Comparison of ENCODE assay signal across 21 cellular contexts in the genomic region with DNA sequence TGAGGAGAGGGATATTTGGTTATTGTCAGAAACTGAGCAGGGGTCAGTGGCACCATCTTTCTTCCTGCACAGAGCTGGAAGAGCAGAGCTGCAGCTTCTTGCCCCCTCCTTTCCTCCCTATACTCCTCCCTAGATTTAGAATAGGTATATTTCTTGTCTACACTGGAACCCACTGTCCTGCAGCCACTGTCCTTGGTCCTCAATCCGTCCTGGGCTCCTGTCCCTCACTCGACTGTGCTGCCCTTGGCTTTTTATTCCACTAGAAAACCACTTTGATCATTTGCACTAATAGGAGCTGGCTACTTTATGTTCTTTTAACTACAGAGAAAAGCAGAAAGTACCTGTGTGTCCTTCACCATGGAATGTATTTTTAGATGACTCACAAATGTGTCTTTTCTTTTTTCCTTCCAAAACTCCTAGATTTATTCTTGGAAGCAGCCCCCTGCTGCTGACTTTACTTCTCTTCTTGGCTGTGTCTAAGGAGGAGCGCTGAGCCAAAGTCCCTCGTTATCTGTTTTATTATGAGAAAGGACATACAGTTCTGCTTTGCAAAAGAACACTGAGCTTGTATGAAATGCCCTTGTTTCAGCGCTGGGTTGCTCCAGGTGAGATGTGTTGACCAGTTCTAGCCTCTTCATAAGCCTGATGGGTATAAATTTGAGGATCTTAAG.
"Had no signal": no experiment of that assay in that cellular context is flagged by ENCODE, and none has a peak within 500 bp of the region (broad histone marks: within the 10 kb centered on the region; RNA-seq: fewer than 3 reads in every experiment).

No MANE protein-coding gene starts in this region.

- H3K36me3 Mint-ChIP-seq: stimulated activated effector memory CD8-positive, alpha-beta T cell treated with anti-CD3 and anti-CD28 coated beads, Interleukin-12 subunit alpha, Interleukin-12 subunit beta, amount 100 ng/mL, for 72 hours; type B pancreatic cell had no signal

- H3K4me3 Mint-ChIP-seq: effector memory CD8-positive, alpha-beta T cell; memory B cell; naive B cell; natural killer cell treated with Interleukin-12 subunit alpha and Interleukin-12 subunit beta and Interleukin-15 and Interleukin-18, amount 100 ng/mL, for 72 hours; stimulated activated effector memory CD8-positive, alpha-beta T cell treated with anti-CD3 and anti-CD28 coated beads, Interleukin-12 subunit alpha, Interleukin-12 subunit beta, amount 100 ng/mL, for 72 hours; type B pancreatic cell had no signal

- DNase-seq: cortex of kidney; effector memory CD8-positive, alpha-beta T cell; erythroblast; esophagus squamous epithelium; foreskin melanocyte; glutamatergic neuron; heart right ventricle; hippocampal formation; mucosa of descending colon; naive B cell; nucleus accumbens; sigmoid colon; stimulated activated CD4-positive, alpha-beta T cell treated with anti-CD3 and anti-CD28 coated beads, Interleukin-2, amount 100 ng/mL, for 24 hours; stimulated activated CD4-positive, alpha-beta T cell treated with anti-CD3 and anti-CD28 coated beads, Interleukin-4, amount 100 ng/mL, for 24 hours; stimulated activated naive CD4-positive, alpha-beta T cell treated with Interleukin-2 at 50 U/mL for 16 hours; stomach; tibial artery had no signal

- ATAC-seq: effector memory CD8-positive, alpha-beta T cell; heart right ventricle; mucosa of descending colon; natural killer cell treated with Interleukin-12 subunit alpha and Interleukin-12 subunit beta and Interleukin-15 and Interleukin-18, amount 100 ng/mL, for 72 hours; stimulated activated effector memory CD8-positive, alpha-beta T cell treated with anti-CD3 and anti-CD28 coated beads, Interleukin-12 subunit alpha, Interleukin-12 subunit beta, amount 100 ng/mL, for 72 hours had no signal

- H3K4me1 Mint-ChIP-seq: memory B cell had no signal

- H3K27ac Mint-ChIP-seq: memory B cell; naive B cell; natural killer cell treated with Interleukin-12 subunit alpha and Interleukin-12 subunit beta and Interleukin-15 and Interleukin-18, amount 100 ng/mL, for 72 hours; stimulated activated effector memory CD8-positive, alpha-beta T cell treated with anti-CD3 and anti-CD28 coated beads, Interleukin-12 subunit alpha, Interleukin-12 subunit beta, amount 100 ng/mL, for 72 hours; type B pancreatic cell had no signal

- H3K9me3 Mint-ChIP-seq: effector memory CD8-positive, alpha-beta T cell; memory B cell; natural killer cell treated with Interleukin-12 subunit alpha and Interleukin-12 subunit beta and Interleukin-15 and Interleukin-18, amount 100 ng/mL, for 72 hours; stimulated activated effector memory CD8-positive, alpha-beta T cell treated with anti-CD3 and anti-CD28 coated beads, Interleukin-12 subunit alpha, Interleukin-12 subunit beta, amount 100 ng/mL, for 72 hours had no signal

- H3K27me3 Mint-ChIP-seq: effector memory CD8-positive, alpha-beta T cell; memory B cell; naive B cell; natural killer cell treated with Interleukin-12 subunit alpha and Interleukin-12 subunit beta and Interleukin-15 and Interleukin-18, amount 100 ng/mL, for 72 hours; type B pancreatic cell had no signal
